In genomic region chr3:46488735-46489361, GRCh38 we compare ENCODE assay signal across 1 cellular context.
TF ChIP-seq lines count a peak whose summit lies in the region.

No MANE protein-coding gene starts in this region.

TF ChIP-seq in H1, 55 proteins besides CTCF, POLR2A, EP300 and RAD21:
- 0 out of 2 replicates have a peak, but pooled peaks have one; percentile 47 for TF ChIP-seq ATF2 (IDR thresholded peaks at IDR 0.05; ENCODE audit: low read length)
- no peak for TF ChIP-seq EGR1 (IDR thresholded peaks at IDR 0.05; ENCODE audit: borderline replicate concordance, low read depth, low read length)
- TF ChIP-seq SP1 (IDR thresholded peaks at IDR 0.05; ENCODE audit: low read depth, low read length) = no peak
- no peak for TF ChIP-seq POU5F1 (IDR thresholded peaks at IDR 0.05; ENCODE audit: low read depth, low read length)
- peak; percentile 50 for TF ChIP-seq SRF (IDR thresholded peaks at IDR 0.05; ENCODE audit: low read depth, low read length)
- TF ChIP-seq BCL11A (IDR thresholded peaks at IDR 0.05; ENCODE audit: low read depth in 2 of 2, low read length in 2 of 2) = no peak
- TF ChIP-seq CBX5 (IDR thresholded peaks at IDR 0.05; ENCODE audit: low read depth, low read length) = no peak
- TF ChIP-seq SIX5 (IDR thresholded peaks at IDR 0.05; ENCODE audit: low read depth, low read length) = no peak
- TF ChIP-seq ZNF274 (IDR thresholded peaks at IDR 0.05; ENCODE audit: borderline replicate concordance, extremely low read depth, low read length) = no peak
- no peak for TF ChIP-seq CHD1 (IDR thresholded peaks at IDR 0.05; ENCODE audit: low read depth, low read length)
- no peak for TF ChIP-seq CTBP2 (IDR thresholded peaks at IDR 0.05; ENCODE audit: borderline replicate concordance, insufficient read depth, insufficient read length, low read length)
- 0 out of 2 replicates have a peak, but pooled peaks have one; percentile 27 for TF ChIP-seq CEBPB (IDR thresholded peaks at IDR 0.05; ENCODE audit: low read depth, low read length)
- no peak for TF ChIP-seq BACH1 (IDR thresholded peaks at IDR 0.05; ENCODE audit: low read length)
- TF ChIP-seq RNF2 (IDR thresholded peaks at IDR 0.05; ENCODE audit: borderline replicate concordance, low read depth, low read length, missing control alignments, poor library complexity, severe bottlenecking) = no peak
- peak; percentile 70; the same call in 1 of the 2 replicates for TF ChIP-seq KDM1A (IDR thresholded peaks at IDR 0.05; ENCODE audit: borderline replicate concordance, low read length)
- TF ChIP-seq YY1 (IDR thresholded peaks at IDR 0.05; ENCODE audit: low read depth, low read length) = peak; percentile 67; the same call in 1 of the 2 replicates
- no peak for TF ChIP-seq SP2 (IDR thresholded peaks at IDR 0.05; ENCODE audit: low read length)
- TF ChIP-seq PHF8 (conservative IDR thresholded peaks at IDR 0.05; ENCODE audit: low read depth, low read length) = no peak
- TF ChIP-seq ATF3 (IDR thresholded peaks at IDR 0.05; ENCODE audit: insufficient read depth, low read depth, low read length) = no peak
- no peak for TF ChIP-seq CBX8 (IDR thresholded peaks at IDR 0.05; ENCODE audit: borderline replicate concordance, low read depth, low read length)
- no peak for TF ChIP-seq HDAC2 (IDR thresholded peaks at IDR 0.05; ENCODE audit: borderline replicate concordance in 1 of 2, low read depth in 2 of 2, low read length in 2 of 2)
- TF ChIP-seq SUZ12 (IDR thresholded peaks at IDR 0.05; ENCODE audit: low read length) = no peak
- no peak for TF ChIP-seq RXRA (IDR thresholded peaks at IDR 0.05; ENCODE audit: insufficient read depth, low read depth, low read length)
- no peak for TF ChIP-seq GABPA (IDR thresholded peaks at IDR 0.05; ENCODE audit: borderline replicate concordance, insufficient read depth, low read length)
- TF ChIP-seq SIN3A (conservative IDR thresholded peaks at IDR 0.05 in 1 of 2, IDR thresholded peaks at IDR 0.05 in 1 of 2; ENCODE audit: low read depth in 1 of 2, low read length in 2 of 2) = peak in 1 of 2 experiments; percentile 51; a peak in 1 of 4 replicates
- TF ChIP-seq JUND (IDR thresholded peaks at IDR 0.05; ENCODE audit: low read length) = peak; percentile 80
- no peak for TF ChIP-seq KDM5A (IDR thresholded peaks at IDR 0.05; ENCODE audit: low read length)
- no peak for TF ChIP-seq ASH2L (IDR thresholded peaks at IDR 0.05; ENCODE audit: low read length)
- TF ChIP-seq GTF2F1 (IDR thresholded peaks at IDR 0.05; ENCODE audit: borderline replicate concordance, low read depth, low read length) = peak; percentile 57; the same call in 1 of the 2 replicates
- peak; percentile 41; the same call in 1 of the 2 replicates for TF ChIP-seq BRCA1 (IDR thresholded peaks at IDR 0.05; ENCODE audit: low read depth, low read length)
- TF ChIP-seq FOSL1 (IDR thresholded peaks at IDR 0.05; ENCODE audit: insufficient read depth, low read depth, low read length) = no peak
- TF ChIP-seq CREB1 (IDR thresholded peaks at IDR 0.05) = peak; percentile 65
- peak; percentile 92 for TF ChIP-seq MAX (IDR thresholded peaks at IDR 0.05)
- TF ChIP-seq CHD7 (IDR thresholded peaks at IDR 0.05; ENCODE audit: insufficient replicate concordance, low read length) = no peak
- no peak for TF ChIP-seq TAF1 (IDR thresholded peaks at IDR 0.05; ENCODE audit: low read depth, low read length)
- peak; percentile 24; the same call in 1 of the 2 replicates for TF ChIP-seq TEAD4 (IDR thresholded peaks at IDR 0.05; ENCODE audit: low read depth, low read length)
- TF ChIP-seq E2F6 (IDR thresholded peaks at IDR 0.05) = peak; percentile 89
- peak; percentile 59; the same call in 1 of the 2 replicates for TF ChIP-seq SP4 (IDR thresholded peaks at IDR 0.05; ENCODE audit: low read length)
- peak; percentile 52 for TF ChIP-seq TAF7 (optimal IDR thresholded peaks at IDR 0.05; ENCODE audit: borderline replicate concordance, low read depth, low read length)
- no peak for TF ChIP-seq MAFK (IDR thresholded peaks at IDR 0.05; ENCODE audit: low read depth, low read length)
- TF ChIP-seq RBBP5 (IDR thresholded peaks at IDR 0.05; ENCODE audit: borderline replicate concordance, low read depth, low read length) = no peak
- peak; percentile 30; the same call in 1 of the 2 replicates for TF ChIP-seq POLR2AphosphoS5 (IDR thresholded peaks at IDR 0.05; ENCODE audit: low read depth, low read length)
- no peak for TF ChIP-seq HDAC6 (IDR thresholded peaks at IDR 0.05; ENCODE audit: low read depth, low read length)
- no peak for TF ChIP-seq SIRT6 (IDR thresholded peaks at IDR 0.05; ENCODE audit: low read length)
- TF ChIP-seq NANOG (IDR thresholded peaks at IDR 0.05; ENCODE audit: insufficient read depth, low read depth, low read length, poor library complexity, severe bottlenecking) = no peak
- no peak for TF ChIP-seq SAP30 (IDR thresholded peaks at IDR 0.05; ENCODE audit: insufficient read depth, insufficient replicate concordance, low read length)
- no peak for TF ChIP-seq NRF1 (IDR thresholded peaks at IDR 0.05; ENCODE audit: low read depth, low read length)
- TF ChIP-seq RFX5 (IDR thresholded peaks at IDR 0.05; ENCODE audit: borderline replicate concordance, low read depth, low read length) = no peak
- TF ChIP-seq USF2 (IDR thresholded peaks at IDR 0.05; ENCODE audit: low read length) = peak; percentile 37; the same call in 1 of the 2 replicates
- no peak for TF ChIP-seq CHD2 (IDR thresholded peaks at IDR 0.05; ENCODE audit: low read length)
- no peak for TF ChIP-seq KDM4A (IDR thresholded peaks at IDR 0.05; ENCODE audit: low read depth, low read length, severe bottlenecking)
- TF ChIP-seq TCF12 (IDR thresholded peaks at IDR 0.05; ENCODE audit: low read depth, low read length) = peak; percentile 92; the same call in 1 of the 2 replicates
- no peak for TF ChIP-seq EZH2 (IDR thresholded peaks at IDR 0.05; ENCODE audit: low read depth, low read length, severe bottlenecking)
- TF ChIP-seq TBP (IDR thresholded peaks at IDR 0.05; ENCODE audit: low read depth, low read length) = peak; percentile 54; the same call in 1 of the 2 replicates
- TF ChIP-seq JUN (IDR thresholded peaks at IDR 0.05; ENCODE audit: low read depth, low read length) = no peak
